ENCODE assay signal across 7 cellular contexts in genomic region chr9:35697486-35697885, GRCh38. TPM values are rescaled to one million over a fixed set of nuclear protein-coding genes. Genes with fewer than 3 reads are reported as not detected.
DNase-seq lines count a peak whose midpoint lies in the region; ATAC-seq and TF ChIP-seq lines count a peak whose summit lies in the region.
"Had no signal": no experiment of that assay in that cellular context is flagged by ENCODE, and none has a peak within 500 bp of the region (broad histone marks: within the 10 kb centered on the region; RNA-seq: fewer than 3 reads in every experiment).

No MANE protein-coding gene starts in this region.

- H3K36me3 ChIP-seq in thoracic aorta = peaks cover 62% of the 10 kb centered on the region

- no peaks in the 10 kb centered on the region for H3K4me1 Mint-ChIP-seq in glutamatergic neuron (ENCODE audit: low read depth, unreplicated experiment)
- H3K4me1 Mint-ChIP-seq: WTC11 had no signal

- TF ChIP-seq CTCF in glutamatergic neuron (IDR thresholded peaks at IDR 0.05; ENCODE audit: partially characterized antibody, unreplicated experiment) = no peak
- no peak for TF ChIP-seq CTCF in thoracic aorta (IDR thresholded peaks at IDR 0.05)

- DNase-seq in glutamatergic neuron (no peak), thoracic aorta (ENCODE audit: low spot score) (no peak), caudate nucleus (lab: John Stamatoyannopoulos, UW) (no peak)
- DNase-seq: head of caudate nucleus had no signal

- H3K27me3 ChIP-seq in thoracic aorta (replicated peaks; ENCODE audit: insufficient read depth) = no peaks in the 10 kb centered on the region

- H3K4me3 ChIP-seq in thoracic aorta = no peak overlapping the region

- peaks cover 2% of the 10 kb centered on the region for H3K27me3 Mint-ChIP-seq in glutamatergic neuron (ENCODE audit: unreplicated experiment)

- H3K27ac ChIP-seq in thoracic aorta (peak overlapping the region; percentile 99 to 100), caudate nucleus (ENCODE audit: low read depth, low read length) (no peak overlapping the region)

- no peaks in the 10 kb centered on the region for H3K9me3 Mint-ChIP-seq in glutamatergic neuron (ENCODE audit: unreplicated experiment)
- H3K9me3 Mint-ChIP-seq: activated T-helper 2 cell treated with anti-CD3 and anti-CD28 coated beads, Interferon-gamma antibody, Interleukin-2, Interleukin-4, amounts not matched to agents 10 μg/mL and 5 μg/mL and 100 μg/mL, durations not matched to agents 14 hours and 24 hours and 36 hours; WTC11 had no signal

- ATAC-seq in thoracic aorta (ENCODE audit: insufficient number of reproducible peaks, low FRiP score, low read depth) = no peak
- ATAC-seq in HG02571 (IDR thresholded peaks at IDR 0.05; ENCODE audit: unreplicated experiment) = no peak

- H3K4me1 ChIP-seq in thoracic aorta (ENCODE audit: control insufficient read depth in 1 of 2, low read depth in 2 of 2) = peaks cover 32 to 72% of the 10 kb centered on the region in 2 donors

- H3K9me3 ChIP-seq in thoracic aorta = no peaks in the 10 kb centered on the region

- peak overlapping the region; percentile 34 for H3K4me3 Mint-ChIP-seq in glutamatergic neuron (ENCODE audit: unreplicated experiment)
- H3K4me3 Mint-ChIP-seq: WTC11 had no signal

- H3K36me3 Mint-ChIP-seq in glutamatergic neuron (ENCODE audit: unreplicated experiment) = no peaks in the 10 kb centered on the region

- no peak overlapping the region for H3K27ac Mint-ChIP-seq in glutamatergic neuron (ENCODE audit: unreplicated experiment)
- H3K27ac Mint-ChIP-seq: activated T-helper 2 cell treated with anti-CD3 and anti-CD28 coated beads, Interferon-gamma antibody, Interleukin-2, Interleukin-4, amounts not matched to agents 10 μg/mL and 5 μg/mL and 100 μg/mL, durations not matched to agents 14 hours and 24 hours and 36 hours had no signal

RNA-seq across cellular contexts. Expression of gene TPM2, which starts 7.8 kb away (rescaled TPM):
- total RNA-seq in glutamatergic neuron (ENCODE audit: unreplicated experiment) (188 TPM), thoracic aorta (1,000 to 10,000 TPM; 4,158 to 5,700 TPM)

RNA-seq across cellular contexts. Expression of gene CA9, which starts 23.8 kb away (rescaled TPM):
- total RNA-seq in glutamatergic neuron (ENCODE audit: unreplicated experiment) = not detected
- 10 to 100 TPM in 1 of 2 donors, not detected in 1; 10.7 TPM for total RNA-seq in thoracic aorta

RNA-seq across cellular contexts. Expression of gene ARHGEF39, which starts 32.5 kb away (rescaled TPM):
- total RNA-seq in glutamatergic neuron (ENCODE audit: unreplicated experiment) (2.6 TPM), thoracic aorta (1 to 10 TPM in 1 of 2 donors, under 1 TPM in 1; 0.54 to 1.2 TPM)

RNA-seq across cellular contexts. Expression of gene TLN1, which starts 34.5 kb away (rescaled TPM):
- total RNA-seq in glutamatergic neuron (ENCODE audit: unreplicated experiment) (56.2 TPM), thoracic aorta (1,000 to 10,000 TPM in 1 of 2 donors, 100 to 1,000 TPM in 1; 889 to 1,019 TPM)

RNA-seq across cellular contexts. Expression of gene CREB3, which starts 35.0 kb away (rescaled TPM):
- total RNA-seq in glutamatergic neuron (ENCODE audit: unreplicated experiment) = 32.0 TPM
- 10 to 100 TPM; 46.0 to 62.4 TPM for total RNA-seq in thoracic aorta

Comparison
In these comparisons a context has a peak if more than half of its experiments do, and no peak if none do; other contexts are left out.
1. RNA of gene TPM2, which starts 7.8 kb away (total RNA-seq): 4,158 to 5,700 TPM in thoracic aorta; 188 TPM in glutamatergic neuron (single experiment); every median in the first group is over 10 times any median in the second.